21 cellular contexts compared by ENCODE assay signal in genomic region chr3:25084016-25084415, GRCh38.
DNase-seq lines count a peak whose midpoint lies in the region; ATAC-seq, FAIRE-seq and TF ChIP-seq lines count a peak whose summit lies in the region.
"Had no signal": no experiment of that assay in that cellular context is flagged by ENCODE, and none has a peak within 500 bp of the region (broad histone marks: within the 10 kb centered on the region; RNA-seq: fewer than 3 reads in every experiment).

No MANE protein-coding gene starts in this region.

- H3K4me3 ChIP-seq in astrocyte (ENCODE audit: insufficient read depth, low read depth, low read length) (no peak overlapping the region), neural progenitor cell (no peak overlapping the region), GM23248 (no peak overlapping the region)
- H3K4me3 ChIP-seq: K562, Peyer's patch had no signal

- no peaks in the 10 kb centered on the region for H3K36me3 Mint-ChIP-seq in astrocyte (ENCODE audit: low read depth, unreplicated experiment)
- no peaks in the 10 kb centered on the region for H3K36me3 Mint-ChIP-seq in neural progenitor cell
- H3K36me3 Mint-ChIP-seq: CD4-positive, alpha-beta memory T cell had no signal

- TF ChIP-seq CTCF in astrocyte (IDR thresholded peaks at IDR 0.05; ENCODE audit: insufficient read depth, low read depth, low read length) (no peak), neural progenitor cell (IDR thresholded peaks at IDR 0.05) (no peak)

- no peak overlapping the region for H3K4me3 Mint-ChIP-seq in astrocyte (ENCODE audit: unreplicated experiment)
- H3K4me3 Mint-ChIP-seq in neural progenitor cell = no peak overlapping the region
- H3K4me3 Mint-ChIP-seq: B cell; CD4-positive, alpha-beta memory T cell; HFFc6 had no signal

- in situ Hi-C loops in GM23248 (cut with MboI) = no loop called here

- DNase-seq in EH (ENCODE audit: low read depth) = peak; percentile 17
- no peak for DNase-seq in astrocyte (ENCODE audit: low read depth)
- DNase-seq in iPS-NIHi7 (ENCODE audit: extremely low spot score) = peak; percentile 15
- no peak for DNase-seq in neural progenitor cell (ENCODE audit: low spot score)
- DNase-seq in activated CD4-positive, alpha-beta T cell treated with anti-CD3 and anti-CD28 coated beads, Interleukin-2, amount 50 U/mL, for 1 hour = no peak
- DNase-seq in left colon = no peak
- DNase-seq in GM23248 = no peak
- no peak for DNase-seq in ecto neural progenitor cell (ENCODE audit: low spot score)
- DNase-seq: CD4-positive, alpha-beta memory T cell; DND-41; GOT3; HFFc6; NCI-H1105; NCI-H187; NCI-H2171; NCI-H82; Peyer's patch; Right ventricle myocardium superior had no signal

- 21 to 25% methylated on average over 1 of the region's 1 CpG for WGBS in GM23248 (ENCODE audit: low coverage in 1 of 2, low lambda C conversion rate in 2 of 2, missing lambda C conversion rate in 2 of 2), 2 experiments

- H3K9ac ChIP-seq in astrocyte (ENCODE audit: low read length) (no peak overlapping the region), neural progenitor cell (no peak overlapping the region), GM23248 (no peak overlapping the region)

- intact Hi-C loops in left colon (cut with DNase I, micrococcal nuclease) = no loop called here

- H3K9me3 ChIP-seq in astrocyte (ENCODE audit: insufficient read depth, low read depth, low read length) (no peaks in the 10 kb centered on the region), neural progenitor cell (ENCODE audit: low read depth) (no peaks in the 10 kb centered on the region), GM23248 (ENCODE audit: low read depth) (no peaks in the 10 kb centered on the region)
- H3K9me3 ChIP-seq: Peyer's patch had no signal

- H4K20me1 ChIP-seq in astrocyte (ENCODE audit: insufficient read depth, low read length) = no peaks in the 10 kb centered on the region
- H4K20me1 ChIP-seq in neural progenitor cell (ENCODE audit: low read depth) = no peaks in the 10 kb centered on the region
- H4K20me1 ChIP-seq in GM23248 (ENCODE audit: insufficient read depth) = no peaks in the 10 kb centered on the region

- H3K27me3 Mint-ChIP-seq in astrocyte (ENCODE audit: low read depth, unreplicated experiment) (no peaks in the 10 kb centered on the region), neural progenitor cell (ENCODE audit: insufficient read depth, low read depth) (no peaks in the 10 kb centered on the region)
- H3K27me3 Mint-ChIP-seq: B cell; CD4-positive, alpha-beta memory T cell had no signal

- no peaks in the 10 kb centered on the region for H3K9me3 Mint-ChIP-seq in astrocyte (ENCODE audit: unreplicated experiment)
- H3K9me3 Mint-ChIP-seq in neural progenitor cell = no peaks in the 10 kb centered on the region

- H3K27me3 ChIP-seq in astrocyte (ENCODE audit: insufficient read depth, low read length) (no peaks in the 10 kb centered on the region), neural progenitor cell (no peaks in the 10 kb centered on the region), GM23248 (replicated peaks; ENCODE audit: insufficient read depth) (no peaks in the 10 kb centered on the region)
- H3K27me3 ChIP-seq: Peyer's patch had no signal

- H2AFZ ChIP-seq in astrocyte (ENCODE audit: low read depth, low read length) = peak overlapping the region; percentile 12
- H2AFZ ChIP-seq in neural progenitor cell (replicated peaks) = peak overlapping the region; percentile 91
- H2AFZ ChIP-seq in GM23248 = no peak overlapping the region

- H3F3A ChIP-seq in neural progenitor cell (ENCODE audit: low read depth) (no peaks in the 10 kb centered on the region), GM23248 (ENCODE audit: insufficient read depth) (no peaks in the 10 kb centered on the region)

- FAIRE-seq in astrocyte (lab: Jason Lieb, UNC) = no peak
- FAIRE-seq: K562 had no signal

- H3K4me2 ChIP-seq in astrocyte (ENCODE audit: low read length) (no peak overlapping the region), neural progenitor cell (no peak overlapping the region), GM23248 (ENCODE audit: unreplicated experiment) (no peak overlapping the region)

- H3K27ac ChIP-seq in astrocyte (ENCODE audit: low read depth, low read length) (no peak overlapping the region), neural progenitor cell (no peak overlapping the region), GM23248 (no peak overlapping the region)
- H3K27ac ChIP-seq: HL-60, Peyer's patch had no signal

- no peak for ATAC-seq in left colon
- ATAC-seq: K562 had no signal

- no peaks in the 10 kb centered on the region for H3K4me1 Mint-ChIP-seq in astrocyte (ENCODE audit: low read depth, unreplicated experiment)
- H3K4me1 Mint-ChIP-seq in neural progenitor cell = peaks cover 8% of the 10 kb centered on the region
- H3K4me1 Mint-ChIP-seq: B cell; CD4-positive, alpha-beta memory T cell had no signal

- H3K4me1 ChIP-seq in astrocyte (ENCODE audit: insufficient read depth, low read length) (no peaks in the 10 kb centered on the region), neural progenitor cell (peaks cover 5% of the 10 kb centered on the region), GM23248 (ENCODE audit: insufficient read depth) (no peaks in the 10 kb centered on the region)
- H3K4me1 ChIP-seq: Peyer's patch had no signal

- H3K9me2 ChIP-seq in GM23248 (ENCODE audit: insufficient read depth) = no peaks in the 10 kb centered on the region

- H3K36me3 ChIP-seq in astrocyte (ENCODE audit: insufficient read depth, low read length) (no peaks in the 10 kb centered on the region), neural progenitor cell (no peaks in the 10 kb centered on the region), GM23248 (ENCODE audit: low read depth) (no peaks in the 10 kb centered on the region)
- H3K36me3 ChIP-seq: Peyer's patch had no signal

- H3K79me2 ChIP-seq in astrocyte (ENCODE audit: insufficient read depth, low read length) (no peaks in the 10 kb centered on the region), neural progenitor cell (ENCODE audit: low read depth) (no peaks in the 10 kb centered on the region), GM23248 (ENCODE audit: insufficient read depth) (no peaks in the 10 kb centered on the region)

- H3K27ac Mint-ChIP-seq in astrocyte (ENCODE audit: unreplicated experiment) (no peak overlapping the region), neural progenitor cell (no peak overlapping the region)
- H3K27ac Mint-ChIP-seq: B cell; CD4-positive, alpha-beta memory T cell; HFFc6 had no signal

Comparison
In these comparisons a context has a peak if more than half of its experiments do, and no peak if none do; other contexts are left out.
1. DNase-seq: peak in EH (single experiment) and iPS-NIHi7 (single experiment); none in astrocyte (single experiment), neural progenitor cell (single experiment), activated CD4-positive, alpha-beta T cell treated with anti-CD3 and anti-CD28 coated beads, Interleukin-2, amount 50 U/mL, for 1 hour (single experiment), left colon (0 of 2), GM23248 (single experiment) and ecto neural progenitor cell (single experiment).